1 cellular context compared by ENCODE assay signal in genomic region chr19:38374332-38375097, GRCh38.
A peak's percentile ranks its signal among the peaks of the same experiment; 100 is the strongest.
TF ChIP-seq lines count a peak whose summit lies in the region.

TSS of gene PSMD8 (plus strand) at chr19:38374571. CDS start at chr19:38374602, 31 bp downstream.

TF ChIP-seq in HEK293, 187 proteins besides CTCF, POLR2A, EP300 and RAD21 (continued from another document and continues in another):
- TF ChIP-seq ZNF449 (tag by site-specific recombination; IDR thresholded peaks at IDR 0.05) (peak; percentile 81), OSR2 (tag by site-specific recombination; IDR thresholded peaks at IDR 0.05) (peak; percentile 45; the same call in 1 of the 2 replicates), WT1 (tag by site-specific recombination; IDR thresholded peaks at IDR 0.05) (peak; percentile 76), ZBTB21 (tag by site-specific recombination; IDR thresholded peaks at IDR 0.05) (peak; percentile 99), ZFP37 (tag by site-specific recombination; IDR thresholded peaks at IDR 0.05) (peak; percentile 100), ZNF10 (tag by site-specific recombination; IDR thresholded peaks at IDR 0.05) (peak; percentile 48; the same call in 1 of the 2 replicates), PATZ1 (tag by site-specific recombination; IDR thresholded peaks at IDR 0.05) (peak; percentile 98), TCF7L2 (IDR thresholded peaks at IDR 0.05; ENCODE audit: borderline replicate concordance, low read depth, low read length) (peak; percentile 75; the same call in 1 of the 2 replicates), ZNF324 (tag by site-specific recombination; IDR thresholded peaks at IDR 0.05) (peak; percentile 32; the same call in 1 of the 2 replicates), ZNF398 (tag by site-specific recombination; IDR thresholded peaks at IDR 0.05) (peak; percentile 30; the same call in 1 of the 2 replicates), ZNF18 (tag by site-specific recombination; IDR thresholded peaks at IDR 0.05) (peak; percentile 9; the same call in 1 of the 2 replicates), KLF16 (tag by site-specific recombination; IDR thresholded peaks at IDR 0.05) (peak; percentile 96), OVOL3 (tag by site-specific recombination; IDR thresholded peaks at IDR 0.05) (peak; percentile 99), PBX3 (CRISPR knock-in tag; IDR thresholded peaks at IDR 0.05) (peak; percentile 93), ZNF292 (tag by site-specific recombination; IDR thresholded peaks at IDR 0.05; ENCODE audit: borderline replicate concordance, low read depth) (no peak), PRDM4 (tag by site-specific recombination; IDR thresholded peaks at IDR 0.05) (peak; percentile 67), ZNF266 (tag by site-specific recombination; IDR thresholded peaks at IDR 0.05; ENCODE audit: low read depth) (no peak; the same call in 1 of the 2 replicates), ZNF223 (tag by site-specific recombination; IDR thresholded peaks at IDR 0.05) (peak; percentile 64), KLF10 (tag by site-specific recombination; IDR thresholded peaks at IDR 0.05) (peak; percentile 90), ZNF664 (tag by site-specific recombination; IDR thresholded peaks at IDR 0.05) (no peak; the same call in 1 of the 2 replicates), BCL6B (tag by site-specific recombination; IDR thresholded peaks at IDR 0.05) (no peak; the same call in 1 of the 2 replicates), ZBTB44 (tag by site-specific recombination; IDR thresholded peaks at IDR 0.05) (peak; percentile 59; the same call in 1 of the 2 replicates), ZNF488 (tag by site-specific recombination; IDR thresholded peaks at IDR 0.05) (no peak), ZBTB48 (tag by site-specific recombination; IDR thresholded peaks at IDR 0.05) (no peak; the same call in none of the 2 replicates), ZBTB6 (tag by site-specific recombination; IDR thresholded peaks at IDR 0.05) (peak; percentile 72; the same call in 1 of the 2 replicates), EGR2 (tag by site-specific recombination; IDR thresholded peaks at IDR 0.05; ENCODE audit: low read depth) (peak; percentile 94), ZNF362 (tag by site-specific recombination; IDR thresholded peaks at IDR 0.05) (no peak), ZIC2 (tag by site-specific recombination; IDR thresholded peaks at IDR 0.05) (no peak; the same call in 1 of the 2 replicates), BCL11B (tag by site-specific recombination; IDR thresholded peaks at IDR 0.05; ENCODE audit: low read depth) (peak; percentile 98), ZBTB17 (tag by site-specific recombination; IDR thresholded peaks at IDR 0.05) (peak; percentile 99), ZNF23 (tag by site-specific recombination; IDR thresholded peaks at IDR 0.05; ENCODE audit: borderline replicate concordance) (peak; percentile 63; the same call in 1 of the 2 replicates), ELK4 (IDR thresholded peaks at IDR 0.05; ENCODE audit: borderline replicate concordance, low read depth, low read length) (peak; percentile 76; the same call in 1 of the 2 replicates), SETDB1 (IDR thresholded peaks at IDR 0.05; ENCODE audit: insufficient read length, low read length) (no peak), ZNF529 (tag by site-specific recombination; IDR thresholded peaks at IDR 0.05; ENCODE audit: insufficient replicate concordance) (no peak), ZNF404 (tag by site-specific recombination; IDR thresholded peaks at IDR 0.05) (no peak), ZNF548 (tag by site-specific recombination; IDR thresholded peaks at IDR 0.05) (no peak; the same call in 1 of the 2 replicates), ZFP3 (tag by site-specific recombination; IDR thresholded peaks at IDR 0.05; ENCODE audit: low read depth) (peak; percentile 10; the same call in 1 of the 2 replicates), IKZF3 (tag by site-specific recombination; IDR thresholded peaks at IDR 0.05) (no peak), ZFP69B (tag by site-specific recombination; IDR thresholded peaks at IDR 0.05) (peak; percentile 88), GLI2 (tag by site-specific recombination; IDR thresholded peaks at IDR 0.05; ENCODE audit: borderline replicate concordance, low read depth) (no peak), ZNF157 (tag by site-specific recombination; IDR thresholded peaks at IDR 0.05) (no peak), ZNF175 (tag by site-specific recombination; IDR thresholded peaks at IDR 0.05) (no peak), ZNF530 (tag by site-specific recombination; IDR thresholded peaks at IDR 0.05; ENCODE audit: low read depth) (no peak)
